1 cellular context compared by ENCODE assay signal in genomic region chr4:17810260-17811077, GRCh38.
TF ChIP-seq lines count a peak whose summit lies in the region.

Gene DCAF16 (minus strand): TSS chr4:17810757. CDS start chr4:17804141, 6,616 bp downstream.
A gene with protein sequence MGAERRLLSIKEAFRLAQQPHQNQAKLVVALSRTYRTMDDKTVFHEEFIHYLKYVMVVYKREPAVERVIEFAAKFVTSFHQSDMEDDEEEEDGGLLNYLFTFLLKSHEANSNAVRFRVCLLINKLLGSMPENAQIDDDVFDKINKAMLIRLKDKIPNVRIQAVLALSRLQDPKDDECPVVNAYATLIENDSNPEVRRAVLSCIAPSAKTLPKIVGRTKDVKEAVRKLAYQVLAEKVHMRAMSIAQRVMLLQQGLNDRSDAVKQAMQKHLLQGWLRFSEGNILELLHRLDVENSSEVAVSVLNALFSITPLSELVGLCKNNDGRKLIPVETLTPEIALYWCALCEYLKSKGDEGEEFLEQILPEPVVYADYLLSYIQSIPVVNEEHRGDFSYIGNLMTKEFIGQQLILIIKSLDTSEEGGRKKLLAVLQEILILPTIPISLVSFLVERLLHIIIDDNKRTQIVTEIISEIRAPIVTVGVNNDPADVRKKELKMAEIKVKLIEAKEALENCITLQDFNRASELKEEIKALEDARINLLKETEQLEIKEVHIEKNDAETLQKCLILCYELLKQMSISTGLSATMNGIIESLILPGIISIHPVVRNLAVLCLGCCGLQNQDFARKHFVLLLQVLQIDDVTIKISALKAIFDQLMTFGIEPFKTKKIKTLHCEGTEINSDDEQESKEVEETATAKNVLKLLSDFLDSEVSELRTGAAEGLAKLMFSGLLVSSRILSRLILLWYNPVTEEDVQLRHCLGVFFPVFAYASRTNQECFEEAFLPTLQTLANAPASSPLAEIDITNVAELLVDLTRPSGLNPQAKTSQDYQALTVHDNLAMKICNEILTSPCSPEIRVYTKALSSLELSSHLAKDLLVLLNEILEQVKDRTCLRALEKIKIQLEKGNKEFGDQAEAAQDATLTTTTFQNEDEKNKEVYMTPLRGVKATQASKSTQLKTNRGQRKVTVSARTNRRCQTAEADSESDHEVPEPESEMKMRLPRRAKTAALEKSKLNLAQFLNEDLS (plus strand): TSS chr4:17810979. CDS start chr4:17811078, 99 bp downstream.

TF ChIP-seq in HepG2, 621 proteins besides CTCF, POLR2A, EP300 and RAD21 (continued from another document and continues in another):
- TF ChIP-seq ZNF607 (CRISPR knock-in tag; IDR thresholded peaks at IDR 0.05; ENCODE audit: borderline replicate concordance) (peak; percentile 75; the same call in 1 of the 2 replicates), ZFP37 (CRISPR knock-in tag; IDR thresholded peaks at IDR 0.05; ENCODE audit: borderline replicate concordance) (no peak), HBP1 (CRISPR knock-in tag; IDR thresholded peaks at IDR 0.05; ENCODE audit: low read depth) (peak; percentile 96; the same call in 1 of the 2 replicates), GATAD1 (CRISPR knock-in tag; IDR thresholded peaks at IDR 0.05) (peak; percentile 85), NCOR1 (IDR thresholded peaks at IDR 0.05; ENCODE audit: borderline replicate concordance, low read length) (no peak; the same call in 1 of the 2 replicates), ZNF484 (CRISPR knock-in tag; IDR thresholded peaks at IDR 0.05; ENCODE audit: borderline replicate concordance, low read depth) (no peak), ZNF275 (CRISPR knock-in tag; IDR thresholded peaks at IDR 0.05; ENCODE audit: borderline replicate concordance) (no peak; the same call in 1 of the 2 replicates), ZBTB20 (CRISPR knock-in tag; IDR thresholded peaks at IDR 0.05; ENCODE audit: borderline replicate concordance, low read depth) (peak; percentile 80; the same call in 1 of the 2 replicates), ZNF451 (CRISPR knock-in tag; IDR thresholded peaks at IDR 0.05) (no peak), SP5 (CRISPR knock-in tag; IDR thresholded peaks at IDR 0.05; ENCODE audit: borderline replicate concordance, low read depth) (peak; percentile 22; the same call in 1 of the 2 replicates), CREB3 (CRISPR knock-in tag; IDR thresholded peaks at IDR 0.05) (peak; percentile 75; the same call in 1 of the 2 replicates), ZSCAN25 (CRISPR knock-in tag; IDR thresholded peaks at IDR 0.05) (peak; percentile 67), PTBP1 (IDR thresholded peaks at IDR 0.05; ENCODE audit: low read depth, low read length, poor library complexity, severe bottlenecking) (no peak), RAD51 (IDR thresholded peaks at IDR 0.05; ENCODE audit: borderline replicate concordance) (no peak), FOXO1 (CRISPR knock-in tag; IDR thresholded peaks at IDR 0.05) (no peak; the same call in 1 of the 2 replicates), SMAD9 (CRISPR knock-in tag; IDR thresholded peaks at IDR 0.05) (no peak; the same call in 1 of the 2 replicates), ZNF616 (CRISPR knock-in tag; IDR thresholded peaks at IDR 0.05; ENCODE audit: low read depth) (peak; percentile 78; the same call in 1 of the 2 replicates), ZBTB4 (CRISPR knock-in tag; IDR thresholded peaks at IDR 0.05; ENCODE audit: borderline replicate concordance) (no peak; the same call in 1 of the 2 replicates), ZFX (CRISPR knock-in tag; IDR thresholded peaks at IDR 0.05; ENCODE audit: low read depth) (peak; percentile 99), ZFAT (CRISPR knock-in tag; conservative IDR thresholded peaks at IDR 0.05) (no peak), ZNF292 (CRISPR knock-in tag; IDR thresholded peaks at IDR 0.05; ENCODE audit: borderline replicate concordance, low read depth) (peak; percentile 68; the same call in 1 of the 2 replicates), GLI4 (CRISPR knock-in tag; IDR thresholded peaks at IDR 0.05; ENCODE audit: borderline replicate concordance) (peak; percentile 63; the same call in 1 of the 2 replicates), HMGA1 (CRISPR knock-in tag; conservative IDR thresholded peaks at IDR 0.05) (no peak), ZNF724P (CRISPR knock-in tag; IDR thresholded peaks at IDR 0.05; ENCODE audit: borderline replicate concordance) (peak; percentile 98), ZNF572 (CRISPR knock-in tag; IDR thresholded peaks at IDR 0.05) (peak; percentile 86), NFE2 (CRISPR knock-in tag; IDR thresholded peaks at IDR 0.05) (no peak), ZNF382 (CRISPR knock-in tag; IDR thresholded peaks at IDR 0.05; ENCODE audit: borderline replicate concordance) (no peak), CBX2 (IDR thresholded peaks at IDR 0.05; ENCODE audit: low read depth, low read length) (no peak), CBX2 (CRISPR knock-in tag; IDR thresholded peaks at IDR 0.05; ENCODE audit: low read depth) (no peak), HNF4A (CRISPR knock-in tag; IDR thresholded peaks at IDR 0.05) (no peak), RELA (CRISPR knock-in tag; IDR thresholded peaks at IDR 0.05) (no peak), ZFY (CRISPR knock-in tag; IDR thresholded peaks at IDR 0.05) (peak; percentile 99), RXRB (CRISPR knock-in tag; IDR thresholded peaks at IDR 0.05; ENCODE audit: borderline replicate concordance) (no peak; the same call in none of the 2 replicates), MXD3 (CRISPR knock-in tag; IDR thresholded peaks at IDR 0.05) (peak; percentile 88; the same call in 1 of the 2 replicates), NAIF1 (CRISPR knock-in tag; IDR thresholded peaks at IDR 0.05; ENCODE audit: borderline replicate concordance) (peak; percentile 73; the same call in 1 of the 2 replicates), NFKB2 (CRISPR knock-in tag; IDR thresholded peaks at IDR 0.05; ENCODE audit: borderline replicate concordance) (peak; percentile 93; the same call in 1 of the 2 replicates), POLR2AphosphoS5 (IDR thresholded peaks at IDR 0.05; ENCODE audit: low read depth, low read length) (peak; percentile 93)
- TF ChIP-seq, protein P1, sequence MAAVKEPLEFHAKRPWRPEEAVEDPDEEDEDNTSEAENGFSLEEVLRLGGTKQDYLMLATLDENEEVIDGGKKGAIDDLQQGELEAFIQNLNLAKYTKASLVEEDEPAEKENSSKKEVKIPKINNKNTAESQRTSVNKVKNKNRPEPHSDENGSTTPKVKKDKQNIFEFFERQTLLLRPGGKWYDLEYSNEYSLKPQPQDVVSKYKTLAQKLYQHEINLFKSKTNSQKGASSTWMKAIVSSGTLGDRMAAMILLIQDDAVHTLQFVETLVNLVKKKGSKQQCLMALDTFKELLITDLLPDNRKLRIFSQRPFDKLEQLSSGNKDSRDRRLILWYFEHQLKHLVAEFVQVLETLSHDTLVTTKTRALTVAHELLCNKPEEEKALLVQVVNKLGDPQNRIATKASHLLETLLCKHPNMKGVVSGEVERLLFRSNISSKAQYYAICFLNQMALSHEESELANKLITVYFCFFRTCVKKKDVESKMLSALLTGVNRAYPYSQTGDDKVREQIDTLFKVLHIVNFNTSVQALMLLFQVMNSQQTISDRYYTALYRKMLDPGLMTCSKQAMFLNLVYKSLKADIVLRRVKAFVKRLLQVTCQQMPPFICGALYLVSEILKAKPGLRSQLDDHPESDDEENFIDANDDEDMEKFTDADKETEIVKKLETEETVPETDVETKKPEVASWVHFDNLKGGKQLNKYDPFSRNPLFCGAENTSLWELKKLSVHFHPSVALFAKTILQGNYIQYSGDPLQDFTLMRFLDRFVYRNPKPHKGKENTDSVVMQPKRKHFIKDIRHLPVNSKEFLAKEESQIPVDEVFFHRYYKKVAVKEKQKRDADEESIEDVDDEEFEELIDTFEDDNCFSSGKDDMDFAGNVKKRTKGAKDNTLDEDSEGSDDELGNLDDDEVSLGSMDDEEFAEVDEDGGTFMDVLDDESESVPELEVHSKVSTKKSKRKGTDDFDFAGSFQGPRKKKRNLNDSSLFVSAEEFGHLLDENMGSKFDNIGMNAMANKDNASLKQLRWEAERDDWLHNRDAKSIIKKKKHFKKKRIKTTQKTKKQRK (IDR thresholded peaks at IDR 0.05; ENCODE audit: low read length) = no peak
- TF ChIP-seq, protein P2, sequence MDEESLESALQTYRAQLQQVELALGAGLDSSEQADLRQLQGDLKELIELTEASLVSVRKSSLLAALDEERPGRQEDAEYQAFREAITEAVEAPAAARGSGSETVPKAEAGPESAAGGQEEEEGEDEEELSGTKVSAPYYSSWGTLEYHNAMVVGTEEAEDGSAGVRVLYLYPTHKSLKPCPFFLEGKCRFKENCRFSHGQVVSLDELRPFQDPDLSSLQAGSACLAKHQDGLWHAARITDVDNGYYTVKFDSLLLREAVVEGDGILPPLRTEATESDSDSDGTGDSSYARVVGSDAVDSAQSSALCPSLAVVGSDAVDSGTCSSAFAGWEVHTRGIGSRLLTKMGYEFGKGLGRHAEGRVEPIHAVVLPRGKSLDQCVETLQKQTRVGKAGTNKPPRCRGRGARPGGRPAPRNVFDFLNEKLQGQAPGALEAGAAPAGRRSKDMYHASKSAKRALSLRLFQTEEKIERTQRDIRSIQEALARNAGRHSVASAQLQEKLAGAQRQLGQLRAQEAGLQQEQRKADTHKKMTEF (CRISPR knock-in tag; IDR thresholded peaks at IDR 0.05) = peak; percentile 66
- TF ChIP-seq, protein P3, sequence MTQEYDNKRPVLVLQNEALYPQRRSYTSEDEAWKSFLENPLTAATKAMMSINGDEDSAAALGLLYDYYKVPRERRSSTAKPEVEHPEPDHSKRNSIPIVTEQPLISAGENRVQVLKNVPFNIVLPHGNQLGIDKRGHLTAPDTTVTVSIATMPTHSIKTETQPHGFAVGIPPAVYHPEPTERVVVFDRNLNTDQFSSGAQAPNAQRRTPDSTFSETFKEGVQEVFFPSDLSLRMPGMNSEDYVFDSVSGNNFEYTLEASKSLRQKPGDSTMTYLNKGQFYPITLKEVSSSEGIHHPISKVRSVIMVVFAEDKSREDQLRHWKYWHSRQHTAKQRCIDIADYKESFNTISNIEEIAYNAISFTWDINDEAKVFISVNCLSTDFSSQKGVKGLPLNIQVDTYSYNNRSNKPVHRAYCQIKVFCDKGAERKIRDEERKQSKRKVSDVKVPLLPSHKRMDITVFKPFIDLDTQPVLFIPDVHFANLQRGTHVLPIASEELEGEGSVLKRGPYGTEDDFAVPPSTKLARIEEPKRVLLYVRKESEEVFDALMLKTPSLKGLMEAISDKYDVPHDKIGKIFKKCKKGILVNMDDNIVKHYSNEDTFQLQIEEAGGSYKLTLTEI (CRISPR knock-in tag; conservative IDR thresholded peaks at IDR 0.05) = no peak
- TF ChIP-seq, protein P4, sequence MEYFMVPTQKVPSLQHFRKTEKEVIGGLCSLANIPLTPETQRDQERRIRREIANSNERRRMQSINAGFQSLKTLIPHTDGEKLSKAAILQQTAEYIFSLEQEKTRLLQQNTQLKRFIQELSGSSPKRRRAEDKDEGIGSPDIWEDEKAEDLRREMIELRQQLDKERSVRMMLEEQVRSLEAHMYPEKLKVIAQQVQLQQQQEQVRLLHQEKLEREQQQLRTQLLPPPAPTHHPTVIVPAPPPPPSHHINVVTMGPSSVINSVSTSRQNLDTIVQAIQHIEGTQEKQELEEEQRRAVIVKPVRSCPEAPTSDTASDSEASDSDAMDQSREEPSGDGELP (IDR thresholded peaks at IDR 0.05; ENCODE audit: borderline replicate concordance, low read depth) = no peak; the same call in 1 of the 2 replicates
- TF ChIP-seq, protein P5, sequence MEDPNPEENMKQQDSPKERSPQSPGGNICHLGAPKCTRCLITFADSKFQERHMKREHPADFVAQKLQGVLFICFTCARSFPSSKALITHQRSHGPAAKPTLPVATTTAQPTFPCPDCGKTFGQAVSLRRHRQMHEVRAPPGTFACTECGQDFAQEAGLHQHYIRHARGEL (CRISPR knock-in tag; IDR thresholded peaks at IDR 0.05) = peak; percentile 36; the same call in 1 of the 2 replicates
